ENCODE assay signal across 18 cellular contexts in genomic region chr10:95796504-95796903, GRCh38.
"Had no signal": no experiment of that assay in that cellular context is flagged by ENCODE, and none has a peak within 500 bp of the region (broad histone marks: within the 10 kb centered on the region; RNA-seq: fewer than 3 reads in every experiment).

No MANE protein-coding gene starts in this region.

- H3K27ac ChIP-seq: cardiac muscle cell, left ventricle myocardium inferior, ovary, sigmoid colon, stomach had no signal

- H3K36me3 ChIP-seq: cardiac muscle cell, heart right ventricle, left ventricle myocardium inferior, ovary, sigmoid colon, stomach, thoracic aorta had no signal

- ATAC-seq: heart right ventricle had no signal

- DNase-seq: activated CD4-positive, alpha-beta memory T cell treated with anti-CD3 and anti-CD28 coated beads, Interleukin-2, amount 10 ng/mL, durations not matched to agents 7 days and 5 days; activated CD4-positive, alpha-beta T cell treated with anti-CD3 and anti-CD28 coated beads for 1 hour; activated effector memory CD4-positive, alpha-beta T cell treated with anti-CD3 and anti-CD28 coated beads, Interleukin-2, amount 50 U/mL, for 16 hours; effector CD8-positive, alpha-beta T cell; heart right ventricle; left ventricle myocardium inferior; mesendoderm; ovary; sigmoid colon; stimulated activated CD4-positive, alpha-beta T cell treated with anti-CD3 and anti-CD28 coated beads, Interleukin-12 subunit alpha, Interleukin-12 subunit beta, amount 100 ng/mL, for 4 hours; stomach; T-helper 9 cell had no signal

- H3K27me3 ChIP-seq: cardiac muscle cell, heart right ventricle, ovary, sigmoid colon, stomach had no signal

- H3K9me3 ChIP-seq: ovary, sigmoid colon, thoracic aorta had no signal

- H3K4me3 ChIP-seq: cardiac muscle cell, heart right ventricle, left ventricle myocardium inferior, ovary, sigmoid colon, stomach, thoracic aorta had no signal

- H3K4me3 Mint-ChIP-seq: activated CD4-positive, alpha-beta memory T cell treated with anti-CD3 and anti-CD28 coated beads, Interleukin-2, amount 10 ng/mL, durations not matched to agents 7 days and 5 days; neural crest cell had no signal

- FAIRE-seq: astrocyte, frontal cortex, keratinocyte had no signal
